In the genomic region with DNA sequence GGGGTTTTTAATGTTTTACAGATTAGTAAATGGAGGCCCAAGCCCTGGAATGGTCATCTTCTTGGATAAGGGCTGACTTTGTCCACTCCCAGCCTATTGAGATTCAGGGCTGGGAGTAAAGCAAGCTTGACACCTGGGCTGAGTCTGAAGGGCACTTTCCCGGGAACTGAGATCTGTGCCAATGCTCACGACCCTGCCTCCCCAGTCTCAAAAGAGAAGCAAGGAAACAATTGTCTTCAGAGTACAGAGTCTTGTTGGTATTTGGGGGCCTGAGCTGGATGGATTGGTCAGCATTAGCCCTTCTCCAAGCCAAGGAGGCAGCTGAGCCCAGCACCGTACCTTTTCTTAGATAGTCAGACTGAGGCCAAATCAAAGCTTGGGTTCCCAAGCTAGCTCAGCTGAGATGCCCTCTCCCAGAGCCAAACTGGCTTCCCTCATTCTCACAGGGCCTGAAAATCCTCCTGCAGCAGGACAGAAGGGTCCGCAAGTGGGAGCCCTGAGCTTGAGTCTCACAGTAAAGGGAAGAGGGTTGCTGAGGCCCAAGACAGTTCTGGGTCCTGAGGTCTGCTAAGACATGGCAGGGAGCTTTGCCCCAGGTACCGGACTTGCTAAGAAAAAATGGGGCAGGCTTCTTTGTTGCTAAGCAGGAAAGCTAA, we compare ENCODE assay signal across 9 cellular contexts. TPM values are rescaled to one million over a fixed set of nuclear protein-coding genes. Genes with fewer than 3 reads are reported as not detected.
DNase-seq lines count a peak whose midpoint lies in the region; ATAC-seq and TF ChIP-seq lines count a peak whose summit lies in the region.
"Had no signal": no experiment of that assay in that cellular context is flagged by ENCODE, and none has a peak within 500 bp of the region (broad histone marks: within the 10 kb centered on the region; RNA-seq: fewer than 3 reads in every experiment).

No MANE protein-coding gene starts in this region.

- CTCF ChIA-PET in HEK293T (lab: Yijun Ruan, JAX): interaction anchor here (0.6 to 1.1 kb wide), 2 partner anchors 44 to 93 kb away, joined by 3 to 4 read pairs; no protein-coding TSS in a partner anchor

- peaks cover 19% of the 10 kb centered on the region for H3K36me3 Mint-ChIP-seq in nephron (ENCODE audit: low read depth)

- no peak overlapping the region for H2AFZ ChIP-seq in OCI-LY3 (ENCODE audit: low read depth, low read length)

- peaks cover 17% of the 10 kb centered on the region for H3K79me2 ChIP-seq in OCI-LY3 (ENCODE audit: low read length)

- H3K9me3 ChIP-seq in OCI-LY3 (ENCODE audit: insufficient read depth, low read length) (no peaks in the 10 kb centered on the region), colonic mucosa (no peaks in the 10 kb centered on the region)

- intact Hi-C loops in colonic mucosa (cut with DNase I): loop anchor here (5.0 kb wide), 1 partner anchor 45 kb away; no protein-coding TSS in a partner anchor

- no peaks in the 10 kb centered on the region for H3K9me3 Mint-ChIP-seq in nephron

- H3K27me3 ChIP-seq in OCI-LY3 (ENCODE audit: low read depth, low read length): peaks cover 7% of the 10 kb centered on the region; the same call in 1 of the 2 replicates
- no peaks in the 10 kb centered on the region for H3K27me3 ChIP-seq in colonic mucosa

- H3K27ac Mint-ChIP-seq in nephron: peak overlapping the region; percentile 93 to 99 (median 99)

- H3K4me1 ChIP-seq in OCI-LY3 (ENCODE audit: low read length) (peaks cover 21% of the 10 kb centered on the region), colonic mucosa (peaks cover 25% of the 10 kb centered on the region)

- H3K9ac ChIP-seq in OCI-LY3 (ENCODE audit: low read length) (no peak overlapping the region), colonic mucosa (ENCODE audit: low read depth in 2 of 2, low read length in 2 of 2) (peak overlapping the region in 1 of 2 donors; percentile 23)

- H3K4me3 ChIP-seq in AG10803 (ENCODE audit: low read length): no peak overlapping the region
- no peak overlapping the region for H3K4me3 ChIP-seq in OCI-LY3 (ENCODE audit: low read length)
- no peak overlapping the region for H3K4me3 ChIP-seq in colonic mucosa

- peak overlapping the region in 2 of 3 experiments; percentile 97 for H3K4me3 Mint-ChIP-seq in nephron

- in situ Hi-C loops in GM13976 (cut with MboI; ENCODE audit: low sequenced_read_pairs, unreplicated experiment): loop anchor here (10.0 kb wide), 1 partner anchor 57 kb away; no protein-coding TSS in a partner anchor

- DNase-seq in AG10803 (ENCODE audit: low read depth) (peak; percentile 42), colonic mucosa (no peak), GM13976 (ENCODE audit: low spot score) (no peak), HEK293T (ENCODE audit: extremely low spot score) (no peak)
- DNase-seq: H9 had no signal

- H3K27ac ChIP-seq in OCI-LY3 (ENCODE audit: low read length) (peak overlapping the region; percentile 6; the same call in 1 of the 2 replicates), colonic mucosa (peak overlapping the region; percentile 97)

- POLR2A ChIA-PET in HEK293T (lab: Yijun Ruan, JAX): interaction anchor here (0.7 to 12.9 kb wide), 16 partner anchors 8 to 107 kb away, joined by 3 to 517 read pairs (median 5); a partner anchor contains a TSS

- H3K27me3 Mint-ChIP-seq in nephron (ENCODE audit: low read depth): peaks cover 3% of the 10 kb centered on the region

- TF ChIP-seq CTCF in AG10803 (conservative IDR thresholded peaks at IDR 0.05; ENCODE audit: low read length): no peak
- no peak for TF ChIP-seq CTCF in OCI-LY3 (IDR thresholded peaks at IDR 0.05; ENCODE audit: low read depth, low read length)
- TF ChIP-seq CTCF in colonic mucosa (IDR thresholded peaks at IDR 0.05): no peak
- TF ChIP-seq CTCF in nephron (IDR thresholded peaks at IDR 0.05; ENCODE audit: unreplicated experiment in 3 of 3): no peak
- no peak for TF ChIP-seq CTCF in GM13976 (IDR thresholded peaks at IDR 0.05; ENCODE audit: borderline replicate concordance, control extremely low read depth, extremely low read depth, insufficient read depth, missing control alignments)

- no peak for ATAC-seq in HG02970 (IDR thresholded peaks at IDR 0.05; ENCODE audit: low FRiP score, unreplicated experiment)
- ATAC-seq in activated CD4-positive, CD25-positive, alpha-beta regulatory T cell treated with anti-CD3 and anti-CD28 coated beads, Interleukin-2, amount 50 U/mL, for 24 hours: no peak

- H3K4me1 Mint-ChIP-seq in nephron: peaks cover 43% of the 10 kb centered on the region

- H3K36me3 ChIP-seq in OCI-LY3 (replicated peaks; ENCODE audit: low read depth, low read length) (peaks cover 27% of the 10 kb centered on the region), colonic mucosa (no peaks in the 10 kb centered on the region)

- no peak overlapping the region for H3K4me2 ChIP-seq in OCI-LY3 (ENCODE audit: low read length)

- peaks cover 18% of the 10 kb centered on the region for H4K20me1 ChIP-seq in OCI-LY3 (ENCODE audit: insufficient read depth, low read length)

TF ChIP-seq in HEK293T, 16 proteins besides CTCF, POLR2A, EP300 and RAD21:
- TF ChIP-seq L3MBTL2 (conservative IDR thresholded peaks at IDR 0.05): no peak
- no peak for TF ChIP-seq SUZ12 (IDR thresholded peaks at IDR 0.05)
- no peak for TF ChIP-seq NFRKB (IDR thresholded peaks at IDR 0.05)
- TF ChIP-seq, protein P1, sequence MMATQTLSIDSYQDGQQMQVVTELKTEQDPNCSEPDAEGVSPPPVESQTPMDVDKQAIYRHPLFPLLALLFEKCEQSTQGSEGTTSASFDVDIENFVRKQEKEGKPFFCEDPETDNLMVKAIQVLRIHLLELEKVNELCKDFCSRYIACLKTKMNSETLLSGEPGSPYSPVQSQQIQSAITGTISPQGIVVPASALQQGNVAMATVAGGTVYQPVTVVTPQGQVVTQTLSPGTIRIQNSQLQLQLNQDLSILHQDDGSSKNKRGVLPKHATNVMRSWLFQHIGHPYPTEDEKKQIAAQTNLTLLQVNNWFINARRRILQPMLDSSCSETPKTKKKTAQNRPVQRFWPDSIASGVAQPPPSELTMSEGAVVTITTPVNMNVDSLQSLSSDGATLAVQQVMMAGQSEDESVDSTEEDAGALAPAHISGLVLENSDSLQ (IDR thresholded peaks at IDR 0.05): no peak
- no peak for TF ChIP-seq FOXA1 (IDR thresholded peaks at IDR 0.05)
- TF ChIP-seq ZNF384 (IDR thresholded peaks at IDR 0.05): no peak

RNA-seq across cellular contexts. Expression of a gene that starts 3.7 kb away (rescaled TPM):
- total RNA-seq in colonic mucosa: 100 to 1,000 TPM in 1 of 2 donors, 10 to 100 TPM in 1; 45.5 to 147 TPM
